ENCODE assay signal across 1 cellular context in genomic region chr6:26568601-26569432, GRCh38.
TF ChIP-seq lines count a peak whose summit lies in the region.

No MANE protein-coding gene starts in this region.

TF ChIP-seq in SK-N-SH, 30 proteins besides CTCF, POLR2A, EP300 and RAD21 (continued from another document):
- TF ChIP-seq USF2 (IDR thresholded peaks at IDR 0.05; ENCODE audit: borderline replicate concordance, low read depth, low read length) = no peak
- no peak for TF ChIP-seq TCF12 (IDR thresholded peaks at IDR 0.05)
- TF ChIP-seq MEF2A (IDR thresholded peaks at IDR 0.05; ENCODE audit: borderline replicate concordance, low read depth) = no peak
- no peak for TF ChIP-seq USF1 (IDR thresholded peaks at IDR 0.05; ENCODE audit: borderline replicate concordance, low read depth)
- TF ChIP-seq IRF3 (IDR thresholded peaks at IDR 0.05; ENCODE audit: low read depth, low read length) = no peak
- no peak for TF ChIP-seq FOXM1 (IDR thresholded peaks at IDR 0.05; ENCODE audit: low read depth)
- TF ChIP-seq POLR2AphosphoS5 (IDR thresholded peaks at IDR 0.05; ENCODE audit: low read depth, low read length) = no peak
- TF ChIP-seq TEAD4 (IDR thresholded peaks at IDR 0.05; ENCODE audit: borderline replicate concordance, insufficient read depth) = peak; percentile 81
- no peak for TF ChIP-seq PBX3 (IDR thresholded peaks at IDR 0.05)
- no peak for TF ChIP-seq NRF1 (IDR thresholded peaks at IDR 0.05; ENCODE audit: low read depth, low read length)
- peak; percentile 62; the same call in 1 of the 2 replicates for TF ChIP-seq FOSL2 (IDR thresholded peaks at IDR 0.05; ENCODE audit: borderline replicate concordance, low read depth)
- no peak for TF ChIP-seq YY1 (IDR thresholded peaks at IDR 0.05; ENCODE audit: low read depth)
- peak; percentile 81 for TF ChIP-seq RCOR1 (IDR thresholded peaks at IDR 0.05; ENCODE audit: low read length)
- peak; percentile 22; the same call in 1 of the 2 replicates for TF ChIP-seq SMC3 (IDR thresholded peaks at IDR 0.05; ENCODE audit: low read depth, low read length)
- TF ChIP-seq RFX5 (IDR thresholded peaks at IDR 0.05; ENCODE audit: low read length) = no peak
- no peak for TF ChIP-seq JUND (IDR thresholded peaks at IDR 0.05)
